29 cellular contexts compared by ENCODE assay signal in genomic region chr3:25043181-25043580, GRCh38.
"Had no signal": no experiment of that assay in that cellular context is flagged by ENCODE, and none has a peak within 500 bp of the region (broad histone marks: within the 10 kb centered on the region; RNA-seq: fewer than 3 reads in every experiment).

No MANE protein-coding gene starts in this region.

- H3K9me3 Mint-ChIP-seq: natural killer cell treated with Interleukin-12 subunit alpha and Interleukin-12 subunit beta and Interleukin-15 and Interleukin-18, amount 100 ng/mL, for 72 hours had no signal

- H3K4me1 Mint-ChIP-seq: memory B cell; naive B cell; stimulated activated naive CD8-positive, alpha-beta T cell treated with anti-CD3 and anti-CD28 coated beads, Interleukin-15, amount 100 ng/mL, for 72 hours had no signal

- H3K27me3 ChIP-seq: foreskin keratinocyte, gastroesophageal sphincter, heart left ventricle, neural progenitor cell, right atrium auricular region, suprapubic skin, transverse colon, upper lobe of right lung, uterus had no signal

- H3K36me3 Mint-ChIP-seq: memory B cell; naive B cell; natural killer cell treated with Interleukin-12 subunit alpha and Interleukin-12 subunit beta and Interleukin-15 and Interleukin-18, amount 100 ng/mL, for 72 hours; neural progenitor cell had no signal

- H3K9me3 ChIP-seq: gastroesophageal sphincter, heart left ventricle, mucosa of descending colon, right atrium auricular region, suprapubic skin, transverse colon, upper lobe of right lung, uterus had no signal

- H3K4me3 Mint-ChIP-seq: memory B cell; naive B cell; natural killer cell treated with Interleukin-12 subunit alpha and Interleukin-12 subunit beta and Interleukin-15 and Interleukin-18, amount 100 ng/mL, for 72 hours; neural progenitor cell; stimulated activated naive CD8-positive, alpha-beta T cell treated with anti-CD3 and anti-CD28 coated beads, Interleukin-15, amount 100 ng/mL, for 72 hours had no signal

- ATAC-seq: esophagus mucosa; foreskin keratinocyte; gastroesophageal sphincter; mucosa of descending colon; natural killer cell treated with Interleukin-12 subunit alpha and Interleukin-12 subunit beta and Interleukin-15 and Interleukin-18, amount 100 ng/mL, for 72 hours; sciatic nerve; stimulated activated naive CD8-positive, alpha-beta T cell treated with anti-CD3 and anti-CD28 coated beads, Interleukin-15, amount 100 ng/mL, for 72 hours; upper lobe of right lung had no signal

- H3K4me2 ChIP-seq: neural progenitor cell, smooth muscle cell had no signal

- H3K27me3 Mint-ChIP-seq: naive B cell; progenitor cell of endocrine pancreas; stimulated activated naive CD8-positive, alpha-beta T cell treated with anti-CD3 and anti-CD28 coated beads, Interleukin-15, amount 100 ng/mL, for 72 hours had no signal

- H3K36me3 ChIP-seq: gastroesophageal sphincter, heart left ventricle, neural progenitor cell, right atrium auricular region, suprapubic skin, transverse colon, upper lobe of right lung, uterus had no signal

- H3K27ac ChIP-seq: dorsolateral prefrontal cortex, epithelial cell of prostate, foreskin keratinocyte, gastroesophageal sphincter, neural progenitor cell, parathyroid adenoma, suprapubic skin, transverse colon, upper lobe of right lung, uterus had no signal

- H3K79me2 ChIP-seq: parathyroid adenoma had no signal

- H3K27ac Mint-ChIP-seq: memory B cell; naive B cell; natural killer cell treated with Interleukin-12 subunit alpha and Interleukin-12 subunit beta and Interleukin-15 and Interleukin-18, amount 100 ng/mL, for 72 hours; neural progenitor cell; progenitor cell of endocrine pancreas; stimulated activated naive CD8-positive, alpha-beta T cell treated with anti-CD3 and anti-CD28 coated beads, Interleukin-15, amount 100 ng/mL, for 72 hours had no signal

- H3K4me3 ChIP-seq: dorsolateral prefrontal cortex, gastroesophageal sphincter, heart left ventricle, lung, mucosa of descending colon, neural progenitor cell, right atrium auricular region, smooth muscle cell, suprapubic skin, transverse colon, upper lobe of right lung, uterus had no signal

- H3K4me1 ChIP-seq: foreskin keratinocyte, parathyroid adenoma, upper lobe of right lung had no signal

- H2AFZ ChIP-seq: neural progenitor cell, parathyroid adenoma had no signal

- DNase-seq: dorsolateral prefrontal cortex; effector CD4-positive, alpha-beta T cell; foreskin keratinocyte; heart left ventricle; hippocampal formation; mucosa of descending colon; naive B cell; stimulated activated CD4-positive, alpha-beta T cell treated with anti-CD3 and anti-CD28 coated beads, Interleukin-12 subunit alpha, Interleukin-12 subunit beta, amount 100 ng/mL, for 4 hours; stimulated activated CD4-positive, alpha-beta T cell treated with anti-CD3 and anti-CD28 coated beads, Interleukin-1b, Interleukin-23, amount 100 ng/mL, for 48 hours; stimulated activated CD4-positive, alpha-beta T cell treated with anti-CD3 and anti-CD28 coated beads, Interleukin-4, amount 100 ng/mL, for 1 hour; stimulated activated CD8-positive, alpha-beta memory T cell treated with anti-CD3 and anti-CD28 coated beads, Interleukin-4, amount 100 ng/mL, for 48 hours; stimulated activated naive CD4-positive, alpha-beta T cell; stimulated activated naive CD8-positive, alpha-beta T cell treated with anti-CD3 and anti-CD28 coated beads, Interleukin-15, amount 100 ng/mL, for 72 hours; transverse colon; upper lobe of right lung; uterus had no signal

- H3K9ac ChIP-seq: neural progenitor cell, parathyroid adenoma had no signal
